9 cellular contexts compared by ENCODE assay signal in the genomic region with DNA sequence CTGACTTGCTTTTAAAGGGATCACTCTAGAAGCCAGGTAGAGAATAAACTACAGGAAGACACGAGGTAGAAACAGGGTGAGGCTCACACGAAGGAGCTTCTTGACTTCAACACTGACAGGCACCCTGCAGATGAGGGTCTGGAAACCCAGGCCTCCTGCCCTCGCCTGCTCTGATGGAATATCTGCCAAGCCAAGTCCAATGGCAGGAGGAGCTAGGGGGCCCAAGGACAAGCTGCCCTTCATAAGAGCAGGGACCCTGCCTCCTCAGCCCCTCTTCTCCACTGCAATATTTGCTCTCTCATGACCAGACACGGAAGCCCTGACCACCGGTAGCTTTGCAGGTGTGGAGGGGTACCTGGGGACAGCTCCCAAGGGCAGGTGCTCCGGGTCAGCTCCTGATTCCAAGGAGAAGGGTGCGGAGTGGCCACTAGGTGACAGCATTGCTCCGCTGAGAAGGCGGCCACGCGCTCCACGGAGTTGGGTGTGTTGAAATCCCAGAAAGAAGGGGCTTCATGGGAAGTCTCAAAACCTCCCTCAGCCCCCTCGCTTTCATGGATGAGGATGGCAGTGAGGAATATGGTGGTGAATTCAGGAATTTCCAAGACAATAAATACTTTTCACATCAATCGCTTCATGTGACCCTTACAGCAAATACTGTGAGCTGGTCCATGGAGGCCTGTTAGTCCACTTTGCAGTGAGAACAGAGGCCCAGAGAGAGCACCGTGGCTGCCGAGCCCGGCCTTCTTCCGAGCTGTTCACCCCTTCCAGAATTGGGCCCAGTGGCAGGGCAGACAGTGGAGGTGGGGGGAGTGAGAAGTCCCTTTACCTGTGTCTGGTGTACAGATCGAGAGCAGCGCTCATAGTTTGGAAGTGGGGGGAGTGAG. TPM values are rescaled to one million over a fixed set of nuclear protein-coding genes. Genes with fewer than 3 reads are reported as not detected.
DNase-seq lines count a peak whose midpoint lies in the region; ATAC-seq, FAIRE-seq and TF ChIP-seq lines count a peak whose summit lies in the region.
"Had no signal": no experiment of that assay in that cellular context is flagged by ENCODE, and none has a peak within 500 bp of the region (broad histone marks: within the 10 kb centered on the region; RNA-seq: fewer than 3 reads in every experiment).

No MANE protein-coding gene starts in this region.

- peak; percentile 46 for DNase-seq in EH (ENCODE audit: low read depth)
- peak; percentile 22 for DNase-seq in MG63
- peak; percentile 27 for DNase-seq in activated B cell treated with CpG ODN at 0.5 μM for 24 hours
- peak; percentile 23 for DNase-seq in bronchial epithelial cell (ENCODE audit: low read depth)
- DNase-seq in left lobe of liver (ENCODE audit: low spot score) = peak; percentile 62
- peak; percentile 22 to 56 (median 33) for DNase-seq in stimulated activated CD4-positive, alpha-beta T cell treated with anti-CD3 and anti-CD28 coated beads, TNF-alpha, amount 100 ng/mL, for 24 hours (ENCODE audit: low read depth in 3 of 3)

- H3K27ac Mint-ChIP-seq in activated B cell treated with CpG ODN at 0.5 μM for 24 hours = no peak overlapping the region

- no peaks in the 10 kb centered on the region for H3K9me3 Mint-ChIP-seq in activated B cell treated with CpG ODN at 0.5 μM for 24 hours

- no peak overlapping the region for H3K4me3 ChIP-seq in MG63
- no peak overlapping the region for H3K4me3 ChIP-seq in bronchial epithelial cell (ENCODE audit: low read depth, low read length)

- no peaks in the 10 kb centered on the region for H3K4me1 Mint-ChIP-seq in activated B cell treated with CpG ODN at 0.5 μM for 24 hours

- H3K4me3 Mint-ChIP-seq in activated B cell treated with CpG ODN at 0.5 μM for 24 hours = no peak overlapping the region

- H3K27me3 Mint-ChIP-seq in activated B cell treated with CpG ODN at 0.5 μM for 24 hours = peaks cover 36% of the 10 kb centered on the region

- H3K36me3 Mint-ChIP-seq in activated B cell treated with CpG ODN at 0.5 μM for 24 hours (ENCODE audit: low read depth) = no peaks in the 10 kb centered on the region

- intact Hi-C loops in activated B cell treated with CpG ODN at 0.5 μM for 24 hours (cut with micrococcal nuclease) = no loop called here

- TF ChIP-seq CTCF in activated B cell treated with CpG ODN at 0.5 μM for 24 hours (IDR thresholded peaks at IDR 0.05) (no peak), bronchial epithelial cell (IDR thresholded peaks at IDR 0.05; ENCODE audit: insufficient read depth, low read length, severe bottlenecking) (peak; percentile 98)

- H3K36me3 ChIP-seq in MG63 = no peaks in the 10 kb centered on the region
- H3K36me3 ChIP-seq in bronchial epithelial cell (ENCODE audit: control insufficient read depth, insufficient read depth, low read length) = no peaks in the 10 kb centered on the region

- CTCF ChIA-PET in activated B cell treated with CpG ODN at 0.5 μM for 24 hours (lab: Charles Lee) = interaction anchor here (1.6 kb wide), 1 partner anchor 16 kb away, joined by 3 read pairs; no protein-coding TSS in a partner anchor

- H3K9me3 ChIP-seq in MG63 = no peaks in the 10 kb centered on the region

- ATAC-seq in activated B cell treated with CpG ODN at 0.5 μM for 24 hours (ENCODE audit: low read depth) (no peak), left lobe of liver (peak; percentile 97), HG03196 (IDR thresholded peaks at IDR 0.05; ENCODE audit: unreplicated experiment) (no peak), GM19463 (IDR thresholded peaks at IDR 0.05; ENCODE audit: unreplicated experiment) (no peak)

- POLR2A ChIA-PET in activated B cell treated with CpG ODN at 0.5 μM for 24 hours (lab: Charles Lee) = no interaction called here

- FAIRE-seq in bronchial epithelial cell (lab: Jason Lieb, UNC) = no peak

- peaks cover 4% of the 10 kb centered on the region for H3K27me3 ChIP-seq in MG63
- no peaks in the 10 kb centered on the region for H3K27me3 ChIP-seq in bronchial epithelial cell (ENCODE audit: control insufficient read depth, insufficient read depth, low read length)

RNA-seq across cellular contexts. Expression of a gene that starts 33.2 kb away (rescaled TPM):
- total RNA-seq in MG63 (2014; rRNA removed; shearing (Covaris generic); ENCODE audit: low replicate concordance) = not detected in 2 replicates
- not detected in 2 replicates for total RNA-seq in activated B cell treated with CpG ODN at 0.5 μM for 24 hours
- 0.13 TPM in 1 of 2 replicates, not detected in the other for total RNA-seq in bronchial epithelial cell
- total RNA-seq in left lobe of liver = not detected
- total RNA-seq: T-helper 2 cell treated with Interferon-gamma antibody and Interleukin-4, amounts not matched to agents 100 ng/mL and 5 ng/mL, for 36 hours had no signal
